In the genomic region with DNA sequence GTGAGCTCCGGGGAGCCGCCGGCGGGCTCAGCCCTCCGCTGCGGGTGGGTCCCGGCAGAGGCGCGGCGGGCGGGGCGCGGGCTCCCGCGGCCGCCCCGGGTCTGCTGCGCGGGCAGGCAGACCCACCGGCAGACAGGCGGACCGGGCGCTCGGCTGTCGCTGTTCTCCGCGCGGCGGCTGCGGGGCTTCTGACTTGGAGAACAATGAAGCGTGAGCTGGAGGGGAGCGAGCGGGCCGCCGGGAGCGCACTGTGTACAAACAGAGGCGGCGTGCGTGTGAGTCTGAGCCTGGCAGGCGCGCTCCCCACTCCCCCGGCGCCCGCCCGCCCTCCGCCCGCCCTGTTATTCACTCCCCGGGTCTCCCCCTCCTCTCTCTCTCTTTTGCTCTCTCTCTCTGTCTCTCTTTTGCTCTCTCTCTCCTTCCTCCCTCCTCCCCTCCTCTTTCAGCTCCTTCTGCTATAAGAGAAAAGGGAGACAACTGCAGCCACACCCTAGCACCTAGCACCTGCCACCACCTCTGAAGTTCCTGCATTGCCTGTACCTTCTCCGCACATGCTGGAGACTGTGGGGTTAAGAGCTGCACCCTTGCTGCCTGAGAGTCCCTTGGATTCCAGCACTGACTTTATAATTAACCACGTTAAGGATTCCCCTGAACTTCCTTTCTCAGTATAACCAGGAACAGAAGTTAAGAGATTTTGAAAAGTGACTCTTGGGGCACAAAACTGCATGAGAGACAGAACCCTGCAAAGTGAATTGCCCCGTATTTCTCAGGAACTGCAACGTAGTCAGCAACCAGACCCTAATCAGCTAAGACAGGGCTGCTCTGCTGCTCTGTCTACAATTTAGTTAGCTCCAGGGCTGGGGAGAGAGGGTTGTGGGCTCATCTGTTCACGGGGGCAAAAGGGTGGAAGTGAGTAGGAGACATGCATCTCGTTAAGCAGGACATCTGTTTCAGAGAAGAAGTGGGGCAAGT, we compare ENCODE assay signal across 1 cellular context.
TF ChIP-seq lines count a peak whose summit lies in the region.

A gene with protein sequence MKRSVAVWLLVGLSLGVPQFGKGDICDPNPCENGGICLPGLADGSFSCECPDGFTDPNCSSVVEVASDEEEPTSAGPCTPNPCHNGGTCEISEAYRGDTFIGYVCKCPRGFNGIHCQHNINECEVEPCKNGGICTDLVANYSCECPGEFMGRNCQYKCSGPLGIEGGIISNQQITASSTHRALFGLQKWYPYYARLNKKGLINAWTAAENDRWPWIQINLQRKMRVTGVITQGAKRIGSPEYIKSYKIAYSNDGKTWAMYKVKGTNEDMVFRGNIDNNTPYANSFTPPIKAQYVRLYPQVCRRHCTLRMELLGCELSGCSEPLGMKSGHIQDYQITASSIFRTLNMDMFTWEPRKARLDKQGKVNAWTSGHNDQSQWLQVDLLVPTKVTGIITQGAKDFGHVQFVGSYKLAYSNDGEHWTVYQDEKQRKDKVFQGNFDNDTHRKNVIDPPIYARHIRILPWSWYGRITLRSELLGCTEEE (minus strand): TSS at position 277 of the 972 bp plus-strand sequence. CDS start 506 bp downstream, outside the sequence.

TF ChIP-seq in HEK293, 187 proteins besides CTCF, POLR2A, EP300 and RAD21 (continued from another document and continues in another):
- TF ChIP-seq, protein P1, sequence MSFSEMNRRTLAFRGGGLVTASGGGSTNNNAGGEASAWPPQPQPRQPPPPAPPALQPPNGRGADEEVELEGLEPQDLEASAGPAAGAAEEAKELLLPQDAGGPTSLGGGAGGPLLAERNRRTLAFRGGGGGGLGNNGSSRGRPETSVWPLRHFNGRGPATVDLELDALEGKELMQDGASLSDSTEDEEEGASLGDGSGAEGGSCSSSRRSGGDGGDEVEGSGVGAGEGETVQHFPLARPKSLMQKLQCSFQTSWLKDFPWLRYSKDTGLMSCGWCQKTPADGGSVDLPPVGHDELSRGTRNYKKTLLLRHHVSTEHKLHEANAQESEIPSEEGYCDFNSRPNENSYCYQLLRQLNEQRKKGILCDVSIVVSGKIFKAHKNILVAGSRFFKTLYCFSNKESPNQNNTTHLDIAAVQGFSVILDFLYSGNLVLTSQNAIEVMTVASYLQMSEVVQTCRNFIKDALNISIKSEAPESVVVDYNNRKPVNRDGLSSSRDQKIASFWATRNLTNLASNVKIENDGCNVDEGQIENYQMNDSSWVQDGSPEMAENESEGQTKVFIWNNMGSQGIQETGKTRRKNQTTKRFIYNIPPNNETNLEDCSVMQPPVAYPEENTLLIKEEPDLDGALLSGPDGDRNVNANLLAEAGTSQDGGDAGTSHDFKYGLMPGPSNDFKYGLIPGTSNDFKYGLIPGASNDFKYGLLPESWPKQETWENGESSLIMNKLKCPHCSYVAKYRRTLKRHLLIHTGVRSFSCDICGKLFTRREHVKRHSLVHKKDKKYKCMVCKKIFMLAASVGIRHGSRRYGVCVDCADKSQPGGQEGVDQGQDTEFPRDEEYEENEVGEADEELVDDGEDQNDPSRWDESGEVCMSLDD (tag by site-specific recombination; IDR thresholded peaks at IDR 0.05), result no peak
- TF ChIP-seq ZNF623 (tag by site-specific recombination; IDR thresholded peaks at IDR 0.05), result no peak
- no peak for TF ChIP-seq ZBTB7A (tag by site-specific recombination; IDR thresholded peaks at IDR 0.05; ENCODE audit: low read depth)
- no peak for TF ChIP-seq ZNF791 (tag by site-specific recombination; IDR thresholded peaks at IDR 0.05)
- no peak for TF ChIP-seq ZNF626 (tag by site-specific recombination; IDR thresholded peaks at IDR 0.05)
- TF ChIP-seq ZFP69B (tag by site-specific recombination; IDR thresholded peaks at IDR 0.05), result no peak
- TF ChIP-seq SP2 (tag by site-specific recombination; IDR thresholded peaks at IDR 0.05), result no peak
- TF ChIP-seq, protein P2, sequence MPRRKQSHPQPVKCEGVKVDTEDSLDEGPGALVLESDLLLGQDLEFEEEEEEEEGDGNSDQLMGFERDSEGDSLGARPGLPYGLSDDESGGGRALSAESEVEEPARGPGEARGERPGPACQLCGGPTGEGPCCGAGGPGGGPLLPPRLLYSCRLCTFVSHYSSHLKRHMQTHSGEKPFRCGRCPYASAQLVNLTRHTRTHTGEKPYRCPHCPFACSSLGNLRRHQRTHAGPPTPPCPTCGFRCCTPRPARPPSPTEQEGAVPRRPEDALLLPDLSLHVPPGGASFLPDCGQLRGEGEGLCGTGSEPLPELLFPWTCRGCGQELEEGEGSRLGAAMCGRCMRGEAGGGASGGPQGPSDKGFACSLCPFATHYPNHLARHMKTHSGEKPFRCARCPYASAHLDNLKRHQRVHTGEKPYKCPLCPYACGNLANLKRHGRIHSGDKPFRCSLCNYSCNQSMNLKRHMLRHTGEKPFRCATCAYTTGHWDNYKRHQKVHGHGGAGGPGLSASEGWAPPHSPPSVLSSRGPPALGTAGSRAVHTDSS (tag by site-specific recombination; IDR thresholded peaks at IDR 0.05), result no peak
- TF ChIP-seq, protein P3, sequence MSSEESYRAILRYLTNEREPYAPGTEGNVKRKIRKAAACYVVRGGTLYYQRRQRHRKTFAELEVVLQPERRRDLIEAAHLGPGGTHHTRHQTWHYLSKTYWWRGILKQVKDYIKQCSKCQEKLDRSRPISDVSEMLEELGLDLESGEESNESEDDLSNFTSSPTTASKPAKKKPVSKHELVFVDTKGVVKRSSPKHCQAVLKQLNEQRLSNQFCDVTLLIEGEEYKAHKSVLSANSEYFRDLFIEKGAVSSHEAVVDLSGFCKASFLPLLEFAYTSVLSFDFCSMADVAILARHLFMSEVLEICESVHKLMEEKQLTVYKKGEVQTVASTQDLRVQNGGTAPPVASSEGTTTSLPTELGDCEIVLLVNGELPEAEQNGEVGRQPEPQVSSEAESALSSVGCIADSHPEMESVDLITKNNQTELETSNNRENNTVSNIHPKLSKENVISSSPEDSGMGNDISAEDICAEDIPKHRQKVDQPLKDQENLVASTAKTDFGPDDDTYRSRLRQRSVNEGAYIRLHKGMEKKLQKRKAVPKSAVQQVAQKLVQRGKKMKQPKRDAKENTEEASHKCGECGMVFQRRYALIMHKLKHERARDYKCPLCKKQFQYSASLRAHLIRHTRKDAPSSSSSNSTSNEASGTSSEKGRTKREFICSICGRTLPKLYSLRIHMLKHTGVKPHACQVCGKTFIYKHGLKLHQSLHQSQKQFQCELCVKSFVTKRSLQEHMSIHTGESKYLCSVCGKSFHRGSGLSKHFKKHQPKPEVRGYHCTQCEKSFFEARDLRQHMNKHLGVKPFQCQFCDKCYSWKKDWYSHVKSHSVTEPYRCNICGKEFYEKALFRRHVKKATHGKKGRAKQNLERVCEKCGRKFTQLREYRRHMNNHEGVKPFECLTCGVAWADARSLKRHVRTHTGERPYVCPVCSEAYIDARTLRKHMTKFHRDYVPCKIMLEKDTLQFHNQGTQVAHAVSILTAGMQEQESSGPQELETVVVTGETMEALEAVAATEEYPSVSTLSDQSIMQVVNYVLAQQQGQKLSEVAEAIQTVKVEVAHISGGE (tag by site-specific recombination; conservative IDR thresholded peaks at IDR 0.05; ENCODE audit: low read depth), result 0 out of 2 replicates have a peak, but pooled peaks have one; percentile 12
- no peak for TF ChIP-seq KLF16 (tag by site-specific recombination; IDR thresholded peaks at IDR 0.05)
- no peak for TF ChIP-seq GLIS1 (tag by site-specific recombination; IDR thresholded peaks at IDR 0.05)
- no peak for TF ChIP-seq ZNF521 (tag by site-specific recombination; IDR thresholded peaks at IDR 0.05)
- TF ChIP-seq OVOL3 (tag by site-specific recombination; IDR thresholded peaks at IDR 0.05), result no peak
- TF ChIP-seq ZNF768 (tag by site-specific recombination; IDR thresholded peaks at IDR 0.05), result no peak
- peak; percentile 12; the same call in 1 of the 2 replicates for TF ChIP-seq PRDM1 (tag by site-specific recombination; IDR thresholded peaks at IDR 0.05)
- TF ChIP-seq ZNF48 (tag by site-specific recombination; IDR thresholded peaks at IDR 0.05), result no peak
- no peak for TF ChIP-seq ZNF776 (tag by site-specific recombination; IDR thresholded peaks at IDR 0.05; ENCODE audit: borderline replicate concordance)
- no peak for TF ChIP-seq ZNF157 (tag by site-specific recombination; IDR thresholded peaks at IDR 0.05)
- TF ChIP-seq IKZF3 (tag by site-specific recombination; IDR thresholded peaks at IDR 0.05), result no peak
- no peak for TF ChIP-seq RBAK (tag by site-specific recombination; IDR thresholded peaks at IDR 0.05)
- TF ChIP-seq ZNF37A (tag by site-specific recombination; IDR thresholded peaks at IDR 0.05), result no peak
- TF ChIP-seq ZNF354C (tag by site-specific recombination; IDR thresholded peaks at IDR 0.05; ENCODE audit: borderline replicate concordance, low read depth), result no peak
- no peak for TF ChIP-seq ZNF658 (tag by site-specific recombination; IDR thresholded peaks at IDR 0.05)
- TF ChIP-seq TRIM28 (IDR thresholded peaks at IDR 0.05; ENCODE audit: borderline replicate concordance, low read length), result no peak
- no peak for TF ChIP-seq ZNF24 (tag by site-specific recombination; IDR thresholded peaks at IDR 0.05)
- TF ChIP-seq ZNF112 (tag by site-specific recombination; IDR thresholded peaks at IDR 0.05), result no peak
- no peak for TF ChIP-seq ZNF561 (tag by site-specific recombination; IDR thresholded peaks at IDR 0.05; ENCODE audit: borderline replicate concordance)
- TF ChIP-seq ZNF132 (tag by site-specific recombination; IDR thresholded peaks at IDR 0.05; ENCODE audit: borderline replicate concordance), result no peak
- TF ChIP-seq, protein P4, sequence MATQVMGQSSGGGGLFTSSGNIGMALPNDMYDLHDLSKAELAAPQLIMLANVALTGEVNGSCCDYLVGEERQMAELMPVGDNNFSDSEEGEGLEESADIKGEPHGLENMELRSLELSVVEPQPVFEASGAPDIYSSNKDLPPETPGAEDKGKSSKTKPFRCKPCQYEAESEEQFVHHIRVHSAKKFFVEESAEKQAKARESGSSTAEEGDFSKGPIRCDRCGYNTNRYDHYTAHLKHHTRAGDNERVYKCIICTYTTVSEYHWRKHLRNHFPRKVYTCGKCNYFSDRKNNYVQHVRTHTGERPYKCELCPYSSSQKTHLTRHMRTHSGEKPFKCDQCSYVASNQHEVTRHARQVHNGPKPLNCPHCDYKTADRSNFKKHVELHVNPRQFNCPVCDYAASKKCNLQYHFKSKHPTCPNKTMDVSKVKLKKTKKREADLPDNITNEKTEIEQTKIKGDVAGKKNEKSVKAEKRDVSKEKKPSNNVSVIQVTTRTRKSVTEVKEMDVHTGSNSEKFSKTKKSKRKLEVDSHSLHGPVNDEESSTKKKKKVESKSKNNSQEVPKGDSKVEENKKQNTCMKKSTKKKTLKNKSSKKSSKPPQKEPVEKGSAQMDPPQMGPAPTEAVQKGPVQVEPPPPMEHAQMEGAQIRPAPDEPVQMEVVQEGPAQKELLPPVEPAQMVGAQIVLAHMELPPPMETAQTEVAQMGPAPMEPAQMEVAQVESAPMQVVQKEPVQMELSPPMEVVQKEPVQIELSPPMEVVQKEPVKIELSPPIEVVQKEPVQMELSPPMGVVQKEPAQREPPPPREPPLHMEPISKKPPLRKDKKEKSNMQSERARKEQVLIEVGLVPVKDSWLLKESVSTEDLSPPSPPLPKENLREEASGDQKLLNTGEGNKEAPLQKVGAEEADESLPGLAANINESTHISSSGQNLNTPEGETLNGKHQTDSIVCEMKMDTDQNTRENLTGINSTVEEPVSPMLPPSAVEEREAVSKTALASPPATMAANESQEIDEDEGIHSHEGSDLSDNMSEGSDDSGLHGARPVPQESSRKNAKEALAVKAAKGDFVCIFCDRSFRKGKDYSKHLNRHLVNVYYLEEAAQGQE (tag by site-specific recombination; IDR thresholded peaks at IDR 0.05), result no peak
- TF ChIP-seq, protein P5, sequence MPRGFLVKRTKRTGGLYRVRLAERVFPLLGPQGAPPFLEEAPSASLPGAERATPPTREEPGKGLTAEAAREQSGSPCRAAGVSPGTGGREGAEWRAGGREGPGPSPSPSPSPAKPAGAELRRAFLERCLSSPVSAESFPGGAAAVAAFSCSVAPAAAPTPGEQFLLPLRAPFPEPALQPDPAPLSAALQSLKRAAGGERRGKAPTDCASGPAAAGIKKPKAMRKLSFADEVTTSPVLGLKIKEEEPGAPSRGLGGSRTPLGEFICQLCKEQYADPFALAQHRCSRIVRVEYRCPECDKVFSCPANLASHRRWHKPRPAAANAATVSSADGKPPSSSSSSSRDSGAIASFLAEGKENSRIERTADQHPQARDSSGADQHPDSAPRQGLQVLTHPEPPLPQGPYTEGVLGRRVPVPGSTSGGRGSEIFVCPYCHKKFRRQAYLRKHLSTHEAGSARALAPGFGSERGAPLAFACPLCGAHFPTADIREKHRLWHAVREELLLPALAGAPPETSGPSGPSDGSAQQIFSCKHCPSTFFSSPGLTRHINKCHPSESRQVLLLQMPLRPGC (tag by site-specific recombination; IDR thresholded peaks at IDR 0.05), result no peak
- TF ChIP-seq, protein P6, sequence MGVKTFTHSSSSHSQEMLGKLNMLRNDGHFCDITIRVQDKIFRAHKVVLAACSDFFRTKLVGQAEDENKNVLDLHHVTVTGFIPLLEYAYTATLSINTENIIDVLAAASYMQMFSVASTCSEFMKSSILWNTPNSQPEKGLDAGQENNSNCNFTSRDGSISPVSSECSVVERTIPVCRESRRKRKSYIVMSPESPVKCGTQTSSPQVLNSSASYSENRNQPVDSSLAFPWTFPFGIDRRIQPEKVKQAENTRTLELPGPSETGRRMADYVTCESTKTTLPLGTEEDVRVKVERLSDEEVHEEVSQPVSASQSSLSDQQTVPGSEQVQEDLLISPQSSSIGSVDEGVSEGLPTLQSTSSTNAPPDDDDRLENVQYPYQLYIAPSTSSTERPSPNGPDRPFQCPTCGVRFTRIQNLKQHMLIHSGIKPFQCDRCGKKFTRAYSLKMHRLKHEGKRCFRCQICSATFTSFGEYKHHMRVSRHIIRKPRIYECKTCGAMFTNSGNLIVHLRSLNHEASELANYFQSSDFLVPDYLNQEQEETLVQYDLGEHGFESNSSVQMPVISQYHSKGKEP (tag by site-specific recombination; IDR thresholded peaks at IDR 0.05), result no peak
- TF ChIP-seq, protein P7, sequence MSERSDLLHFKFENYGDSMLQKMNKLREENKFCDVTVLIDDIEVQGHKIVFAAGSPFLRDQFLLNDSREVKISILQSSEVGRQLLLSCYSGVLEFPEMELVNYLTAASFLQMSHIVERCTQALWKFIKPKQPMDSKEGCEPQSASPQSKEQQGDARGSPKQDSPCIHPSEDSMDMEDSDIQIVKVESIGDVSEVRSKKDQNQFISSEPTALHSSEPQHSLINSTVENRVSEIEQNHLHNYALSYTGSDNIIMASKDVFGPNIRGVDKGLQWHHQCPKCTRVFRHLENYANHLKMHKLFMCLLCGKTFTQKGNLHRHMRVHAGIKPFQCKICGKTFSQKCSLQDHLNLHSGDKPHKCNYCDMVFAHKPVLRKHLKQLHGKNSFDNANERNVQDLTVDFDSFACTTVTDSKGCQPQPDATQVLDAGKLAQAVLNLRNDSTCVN (tag by site-specific recombination; optimal IDR thresholded peaks at IDR 0.05), result no peak
- no peak for TF ChIP-seq ZXDB (tag by site-specific recombination; IDR thresholded peaks at IDR 0.05)
- TF ChIP-seq ZNF169 (tag by site-specific recombination; IDR thresholded peaks at IDR 0.05), result no peak
